ENCODE assay signal across 10 cellular contexts in the genomic region with DNA sequence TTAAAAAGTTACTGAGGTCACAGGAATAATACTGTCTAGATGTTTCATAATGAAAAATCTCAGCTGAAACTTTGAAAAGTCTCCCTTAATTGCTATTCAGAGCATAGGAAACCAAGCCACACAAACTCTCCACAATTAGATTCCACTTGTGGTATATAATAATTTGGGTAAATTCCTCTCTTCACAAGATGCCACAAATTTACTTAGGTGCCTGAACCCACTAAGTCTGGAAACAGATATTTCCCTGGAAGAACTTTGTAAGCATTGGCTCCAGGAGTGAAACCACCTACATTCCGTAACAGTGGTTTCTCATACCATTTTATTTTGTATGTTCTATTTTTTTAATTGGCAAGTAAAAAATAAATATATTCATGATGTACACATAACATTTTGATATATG.
"Had no signal": no experiment of that assay in that cellular context is flagged by ENCODE, and none has a peak within 500 bp of the region (broad histone marks: within the 10 kb centered on the region; RNA-seq: fewer than 3 reads in every experiment).

No MANE protein-coding gene starts in this region.

- ATAC-seq: HCT116, HepG2 had no signal

- DNase-seq: GM23248, GOT3, H7, HFFc6, KBM-7 had no signal

- H3K36me3 ChIP-seq: HAP-1 had no signal

- H3K27ac ChIP-seq: GM23248, HL-60 had no signal

- H3K9me3 ChIP-seq: HAP-1 had no signal

- H3K4me3 Mint-ChIP-seq: HFFc6, IgD-negative memory B cell had no signal

- H3K9ac ChIP-seq: GM23248 had no signal

- H3K27me3 Mint-ChIP-seq: IgD-negative memory B cell had no signal

- H2AFZ ChIP-seq: GM23248 had no signal

- H3K4me3 ChIP-seq: GM23248, HAP-1 had no signal

- H3K27ac Mint-ChIP-seq: HFFc6, IgD-negative memory B cell had no signal

- H3K4me1 Mint-ChIP-seq: IgD-negative memory B cell had no signal

- H3K36me3 Mint-ChIP-seq: IgD-negative memory B cell had no signal

- FAIRE-seq: HepG2 had no signal
